ENCODE assay signal across 1 cellular context in the genomic region with DNA sequence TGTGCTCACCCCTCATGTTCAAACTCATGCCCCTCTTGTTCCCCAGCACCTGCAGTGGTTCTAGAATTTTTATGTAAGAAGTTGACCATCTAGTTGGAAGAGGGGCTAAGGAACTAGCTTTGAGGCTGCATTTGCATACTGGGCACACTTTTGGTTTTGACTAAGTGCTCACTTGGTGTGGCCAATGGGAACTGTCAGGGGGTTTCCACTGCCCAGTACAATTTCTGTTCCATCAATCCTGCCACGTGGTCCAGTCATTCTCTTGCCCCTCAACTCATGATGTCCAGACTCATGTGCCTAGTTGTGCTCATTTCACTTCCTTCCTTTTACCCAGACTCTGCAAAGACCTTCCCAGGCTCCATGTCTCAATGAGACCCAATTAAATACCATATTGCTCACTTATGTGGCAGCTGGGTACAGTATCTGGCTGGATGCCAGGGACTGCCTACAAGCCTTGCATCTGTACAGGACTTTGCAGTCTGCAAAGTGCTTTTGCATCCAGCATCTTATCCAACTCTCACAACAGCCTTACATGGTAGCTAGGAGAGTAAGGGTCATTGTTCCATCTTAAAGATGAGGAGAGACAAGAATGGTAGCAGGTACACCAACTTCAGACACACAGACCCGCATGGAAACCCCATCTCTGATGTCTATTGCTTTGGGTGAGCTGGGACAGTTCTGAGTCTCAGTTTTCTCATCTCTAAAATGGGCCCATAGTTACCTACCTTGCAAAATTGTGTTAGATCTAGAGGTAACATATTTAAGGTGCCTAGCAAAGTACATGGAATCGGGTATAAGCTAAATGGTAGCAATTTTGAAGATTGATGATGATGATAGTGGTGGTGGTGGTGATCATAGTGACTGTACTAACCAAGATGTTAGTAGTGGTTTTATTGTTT.
TF ChIP-seq lines count a peak whose summit lies in the region.

No MANE protein-coding gene starts in this region.

TF ChIP-seq in GM23338, 12 proteins besides CTCF, POLR2A, EP300 and RAD21 (continued from another document):
- TF ChIP-seq, protein P1, sequence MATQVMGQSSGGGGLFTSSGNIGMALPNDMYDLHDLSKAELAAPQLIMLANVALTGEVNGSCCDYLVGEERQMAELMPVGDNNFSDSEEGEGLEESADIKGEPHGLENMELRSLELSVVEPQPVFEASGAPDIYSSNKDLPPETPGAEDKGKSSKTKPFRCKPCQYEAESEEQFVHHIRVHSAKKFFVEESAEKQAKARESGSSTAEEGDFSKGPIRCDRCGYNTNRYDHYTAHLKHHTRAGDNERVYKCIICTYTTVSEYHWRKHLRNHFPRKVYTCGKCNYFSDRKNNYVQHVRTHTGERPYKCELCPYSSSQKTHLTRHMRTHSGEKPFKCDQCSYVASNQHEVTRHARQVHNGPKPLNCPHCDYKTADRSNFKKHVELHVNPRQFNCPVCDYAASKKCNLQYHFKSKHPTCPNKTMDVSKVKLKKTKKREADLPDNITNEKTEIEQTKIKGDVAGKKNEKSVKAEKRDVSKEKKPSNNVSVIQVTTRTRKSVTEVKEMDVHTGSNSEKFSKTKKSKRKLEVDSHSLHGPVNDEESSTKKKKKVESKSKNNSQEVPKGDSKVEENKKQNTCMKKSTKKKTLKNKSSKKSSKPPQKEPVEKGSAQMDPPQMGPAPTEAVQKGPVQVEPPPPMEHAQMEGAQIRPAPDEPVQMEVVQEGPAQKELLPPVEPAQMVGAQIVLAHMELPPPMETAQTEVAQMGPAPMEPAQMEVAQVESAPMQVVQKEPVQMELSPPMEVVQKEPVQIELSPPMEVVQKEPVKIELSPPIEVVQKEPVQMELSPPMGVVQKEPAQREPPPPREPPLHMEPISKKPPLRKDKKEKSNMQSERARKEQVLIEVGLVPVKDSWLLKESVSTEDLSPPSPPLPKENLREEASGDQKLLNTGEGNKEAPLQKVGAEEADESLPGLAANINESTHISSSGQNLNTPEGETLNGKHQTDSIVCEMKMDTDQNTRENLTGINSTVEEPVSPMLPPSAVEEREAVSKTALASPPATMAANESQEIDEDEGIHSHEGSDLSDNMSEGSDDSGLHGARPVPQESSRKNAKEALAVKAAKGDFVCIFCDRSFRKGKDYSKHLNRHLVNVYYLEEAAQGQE (IDR thresholded peaks at IDR 0.05; ENCODE audit: unreplicated experiment): no peak
- TF ChIP-seq, protein P2, sequence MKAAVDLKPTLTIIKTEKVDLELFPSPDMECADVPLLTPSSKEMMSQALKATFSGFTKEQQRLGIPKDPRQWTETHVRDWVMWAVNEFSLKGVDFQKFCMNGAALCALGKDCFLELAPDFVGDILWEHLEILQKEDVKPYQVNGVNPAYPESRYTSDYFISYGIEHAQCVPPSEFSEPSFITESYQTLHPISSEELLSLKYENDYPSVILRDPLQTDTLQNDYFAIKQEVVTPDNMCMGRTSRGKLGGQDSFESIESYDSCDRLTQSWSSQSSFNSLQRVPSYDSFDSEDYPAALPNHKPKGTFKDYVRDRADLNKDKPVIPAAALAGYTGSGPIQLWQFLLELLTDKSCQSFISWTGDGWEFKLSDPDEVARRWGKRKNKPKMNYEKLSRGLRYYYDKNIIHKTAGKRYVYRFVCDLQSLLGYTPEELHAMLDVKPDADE (IDR thresholded peaks at IDR 0.05): no peak
- TF ChIP-seq ZNF331 (CRISPR knock-in tag; IDR thresholded peaks at IDR 0.05; ENCODE audit: low read depth) (no peak), ZNF114 (CRISPR knock-in tag; IDR thresholded peaks at IDR 0.05) (no peak)
